Comparison of ENCODE assay signal across 19 cellular contexts in the genomic region with DNA sequence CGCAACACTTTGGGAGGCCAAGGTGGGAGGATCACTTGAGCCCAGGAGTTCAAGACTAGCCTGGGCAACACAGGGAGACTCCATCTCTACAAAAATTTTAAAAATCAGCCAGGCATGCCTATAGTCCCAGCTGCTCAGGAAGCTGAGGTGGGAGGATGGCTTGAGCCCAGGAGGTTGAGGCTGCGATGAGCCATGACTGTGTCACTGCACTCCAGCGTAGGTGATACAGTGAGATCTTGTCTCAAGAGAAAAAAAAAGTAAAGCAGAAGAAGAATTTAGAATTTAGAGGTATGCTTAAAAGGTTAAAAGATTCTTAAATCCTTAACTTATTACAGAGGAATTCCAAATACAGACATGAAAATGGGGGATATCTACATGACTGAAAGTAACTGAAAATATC.
A peak's percentile ranks its signal among the peaks of the same experiment; 100 is the strongest.
DNase-seq lines count a peak whose midpoint lies in the region; ATAC-seq and TF ChIP-seq lines count a peak whose summit lies in the region.
"Had no signal": no experiment of that assay in that cellular context is flagged by ENCODE, and none has a peak within 500 bp of the region (broad histone marks: within the 10 kb centered on the region; RNA-seq: fewer than 3 reads in every experiment).

No MANE protein-coding gene starts in this region.

- ATAC-seq in activated T-cell treated with anti-CD3 and anti-CD28 coated beads, Interleukin-2, amount 50 U/mL, for 72 hours (replicated peaks in 1 of 2), result no peak
- ATAC-seq: upper lobe of right lung had no signal

- no peak for TF ChIP-seq EP300 in suprapubic skin (IDR thresholded peaks at IDR 0.05)

- intact Hi-C loops in spleen (cut with DNase I; ENCODE audit: low total_unique reads), result no loop called here

- H3K4me1 Mint-ChIP-seq in activated T-cell treated with anti-CD3 and anti-CD28 coated beads, Interleukin-2, amount 50 U/mL, for 72 hours (ENCODE audit: low read depth), result peaks cover 15% of the 10 kb centered on the region

- H3K27ac Mint-ChIP-seq in activated T-cell treated with anti-CD3 and anti-CD28 coated beads, Interleukin-2, amount 50 U/mL, for 72 hours, result peak overlapping the region; percentile 36
- H3K27ac Mint-ChIP-seq: activated B cell treated with CpG ODN at 0.5 μM for 24 hours; CD4-positive, alpha-beta memory T cell had no signal

- peak overlapping the region; percentile 32 for H3K27ac ChIP-seq in brain microvascular endothelial cell
- H3K27ac ChIP-seq in suprapubic skin, result no peak overlapping the region
- H3K27ac ChIP-seq in spleen, result no peak overlapping the region
- H3K27ac ChIP-seq: PC-9, prostate gland, upper lobe of right lung had no signal

- H3K4me3 ChIP-seq in MG63 (no peak overlapping the region), brain microvascular endothelial cell (ENCODE audit: low read depth, low read length) (no peak overlapping the region), suprapubic skin (no peak overlapping the region), spleen (no peak overlapping the region)
- H3K4me3 ChIP-seq: PC-9, prostate gland, upper lobe of right lung had no signal

- peaks cover 2 to 7% of the 10 kb centered on the region in 2 donors for H3K9me3 Mint-ChIP-seq in activated T-cell treated with anti-CD3 and anti-CD28 coated beads, Interleukin-2, amount 50 U/mL, for 72 hours
- H3K9me3 Mint-ChIP-seq: activated B cell treated with CpG ODN at 0.5 μM for 24 hours had no signal

- DNase-seq in activated T-cell treated with anti-CD3 and anti-CD28 coated beads, Interleukin-2, amount 50 U/mL, for 72 hours, result peak in 1 of 2 donors; percentile 10
- DNase-seq in activated T-cell treated with anti-CD3 and anti-CD28 coated beads for 4 hours (no peak), MG63 (peak; percentile 19), brain microvascular endothelial cell (no peak), suprapubic skin (ENCODE audit: low spot score in 2 of 2) (no peak), NCI-H1048 (lab: John Stamatoyannopoulos, UW) (no peak), spleen (no peak), T1000 (lab: John Stamatoyannopoulos, UW) (no peak)
- DNase-seq: activated B cell treated with CpG ODN at 0.5 μM for 24 hours; activated CD8-positive, alpha-beta memory T cell treated with anti-CD3 and anti-CD28 coated beads, Interleukin-2, amount 50 U/mL, for 48 hours; activated naive CD4-positive, alpha-beta T cell treated with Interleukin-2 at 50 U/mL for 16 hours; CD4-positive, alpha-beta memory T cell; DMS79; naive B cell; NCI-H2107; PC-9; stimulated activated naive CD4-positive, alpha-beta T cell treated with Interleukin-2 at 50 U/mL for 16 hours; upper lobe of right lung had no signal

- no peaks in the 10 kb centered on the region for H3K27me3 Mint-ChIP-seq in activated T-cell treated with anti-CD3 and anti-CD28 coated beads, Interleukin-2, amount 50 U/mL, for 72 hours (ENCODE audit: low read depth)
- H3K27me3 Mint-ChIP-seq: activated B cell treated with CpG ODN at 0.5 μM for 24 hours; CD4-positive, alpha-beta memory T cell; naive B cell had no signal

- H3K27me3 ChIP-seq in MG63, result no peaks in the 10 kb centered on the region
- H3K27me3 ChIP-seq in brain microvascular endothelial cell (replicated peaks), result no peaks in the 10 kb centered on the region
- no peaks in the 10 kb centered on the region for H3K27me3 ChIP-seq in suprapubic skin
- no peaks in the 10 kb centered on the region for H3K27me3 ChIP-seq in spleen (replicated peaks in 1 of 7)
- H3K27me3 ChIP-seq: upper lobe of right lung had no signal

- H3K36me3 Mint-ChIP-seq in activated T-cell treated with anti-CD3 and anti-CD28 coated beads, Interleukin-2, amount 50 U/mL, for 72 hours (ENCODE audit: insufficient read depth in 2 of 2), result peaks cover 6 to 9% of the 10 kb centered on the region in 2 donors

- in situ Hi-C loops in brain microvascular endothelial cell (cut with HindIII; ENCODE audit: low pct_ligation_motif_present, low sequenced_read_pairs), result no loop called here

- H3K36me3 ChIP-seq in MG63, result no peaks in the 10 kb centered on the region
- H3K36me3 ChIP-seq in brain microvascular endothelial cell (replicated peaks), result no peaks in the 10 kb centered on the region
- H3K36me3 ChIP-seq in suprapubic skin, result no peaks in the 10 kb centered on the region
- H3K36me3 ChIP-seq in spleen, result no peaks in the 10 kb centered on the region
- H3K36me3 ChIP-seq: prostate gland, upper lobe of right lung had no signal

- H3K9me3 ChIP-seq in MG63, result no peaks in the 10 kb centered on the region
- no peaks in the 10 kb centered on the region for H3K9me3 ChIP-seq in suprapubic skin
- no peaks in the 10 kb centered on the region for H3K9me3 ChIP-seq in spleen
- H3K9me3 ChIP-seq: prostate gland, upper lobe of right lung had no signal

- H3K4me3 Mint-ChIP-seq in activated T-cell treated with anti-CD3 and anti-CD28 coated beads, Interleukin-2, amount 50 U/mL, for 72 hours, result peak overlapping the region; percentile 29 to 49
- H3K4me3 Mint-ChIP-seq: activated B cell treated with CpG ODN at 0.5 μM for 24 hours; CD4-positive, alpha-beta memory T cell had no signal

- H3K4me1 ChIP-seq in suprapubic skin (no peaks in the 10 kb centered on the region), spleen (no peaks in the 10 kb centered on the region)
- H3K4me1 ChIP-seq: prostate gland, upper lobe of right lung had no signal

- TF ChIP-seq CTCF in brain microvascular endothelial cell (IDR thresholded peaks at IDR 0.05; ENCODE audit: low read depth, low read length, missing control alignments) (no peak), suprapubic skin (IDR thresholded peaks at IDR 0.05) (no peak), spleen (IDR thresholded peaks at IDR 0.05 in 8 of 11, conservative IDR thresholded peaks at IDR 0.05 in 3 of 11) (no peak)

- 96% methylated on average over 3 of the region's 3 CpGs for WGBS in suprapubic skin
- 80 to 86% (median 83%) methylated on average over 3 of the region's 3 CpGs for WGBS in spleen, 5 donors

- no peak for TF ChIP-seq POLR2A in suprapubic skin (IDR thresholded peaks at IDR 0.05)
- no peak for TF ChIP-seq POLR2A in spleen (IDR thresholded peaks at IDR 0.05)
